Comparison of ENCODE assay signal across 34 cellular contexts in the genomic region with DNA sequence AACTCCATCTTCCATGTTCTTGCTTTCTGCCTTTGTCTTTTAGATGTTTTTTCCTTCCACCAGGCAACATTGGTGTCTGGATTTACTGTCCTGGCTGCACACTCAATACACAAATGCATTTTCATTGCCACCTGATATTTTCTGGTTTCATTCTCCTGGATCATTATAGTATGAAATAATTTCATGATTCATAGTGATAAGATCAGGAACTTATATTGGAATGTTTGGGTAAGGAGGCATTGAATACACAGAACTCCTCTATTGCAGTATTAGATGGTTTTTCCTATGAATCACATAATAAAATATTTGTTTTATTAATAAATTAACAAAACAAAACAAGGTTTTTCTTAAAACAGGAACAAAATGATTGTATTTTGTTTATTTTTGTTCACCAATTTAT.
"Had no signal": no experiment of that assay in that cellular context is flagged by ENCODE, and none has a peak within 500 bp of the region (broad histone marks: within the 10 kb centered on the region; RNA-seq: fewer than 3 reads in every experiment).

No MANE protein-coding gene starts in this region.

- H3K4me1 ChIP-seq: adrenal gland, ascending aorta, body of pancreas, breast epithelium had no signal

- H3K27ac ChIP-seq: adrenal gland, ascending aorta, body of pancreas, brain microvascular endothelial cell, breast epithelium, cardiac muscle cell had no signal

- H3K27me3 ChIP-seq: adrenal gland, ascending aorta, body of pancreas, brain microvascular endothelial cell, breast epithelium, cardiac muscle cell had no signal

- FAIRE-seq: astrocyte, bronchial epithelial cell had no signal

- DNase-seq: activated effector memory CD4-positive, alpha-beta T cell treated with anti-CD3 and anti-CD28 coated beads, Interleukin-2, amount 50 U/mL, for 16 hours; activated effector memory CD4-positive, alpha-beta T cell treated with Interleukin-2 at 50 U/mL for 16 hours; activated gamma-delta T cell; activated gamma-delta T cell treated with Interleukin-2 at 50 U/mL for 16 hours; activated naive CD4-positive, alpha-beta T cell; activated naive CD4-positive, alpha-beta T cell treated with anti-CD3 and anti-CD28 coated beads for 36 hours; activated naive CD4-positive, alpha-beta T cell treated with anti-CD3 and anti-CD28 coated beads, Interleukin-2, amount 10 ng/mL, durations not matched to agents 7 days and 5 days; activated naive CD4-positive, alpha-beta T cell treated with anti-CD3 and anti-CD28 coated beads, Interleukin-2, amount 50 U/mL, for 16 hours; activated naive CD4-positive, alpha-beta T cell treated with Interleukin-2 at 50 U/mL for 16 hours; activated naive CD8-positive, alpha-beta T cell treated with anti-CD3 and anti-CD28 coated beads for 36 hours; activated naive CD8-positive, alpha-beta T cell treated with anti-CD3 and anti-CD28 coated beads, Interleukin-2, amount 10 ng/mL, durations not matched to agents 7 days and 5 days; activated naive CD8-positive, alpha-beta T cell treated with anti-CD3 and anti-CD28 coated beads, Interleukin-2, amount 50 U/mL, for 24 hours; activated T-cell treated with anti-CD3 and anti-CD28 coated beads, Interleukin-2, amount 50 U/mL, for 1 hour; activated T-cell treated with anti-CD3 and anti-CD28 coated beads, Interleukin-2, amount 50 U/mL, for 24 hours; activated T-cell treated with anti-CD3 and anti-CD28 coated beads, Interleukin-2, amount 50 U/mL, for 4 hours; activated T-cell treated with anti-CD3 and anti-CD28 coated beads, Interleukin-2, amount 50 U/mL, for 48 hours; activated T-cell treated with anti-CD3 and anti-CD28 coated beads, Interleukin-2, amount 50 U/mL, for 72 hours; adrenal gland; amniotic stem cell; amygdala; anterior cingulate cortex; aorta; body of pancreas; brain microvascular endothelial cell; caudate nucleus; central memory CD4-positive, alpha-beta T cell; cerebellar nuclear complex had no signal

- ATAC-seq: activated naive CD4-positive, alpha-beta T cell treated with anti-CD3 and anti-CD28 coated beads, Interleukin-2, amount 50 U/mL, for 72 hours; activated naive CD8-positive, alpha-beta T cell treated with anti-CD3 and anti-CD28 coated beads, Interleukin-2, amount 50 U/mL, for 24 hours; activated T-cell treated with anti-CD3 and anti-CD28 coated beads, Interleukin-2, amount 50 U/mL, for 4 hours; activated T-cell treated with anti-CD3 and anti-CD28 coated beads, Interleukin-2, amount 50 U/mL, for 72 hours; activated T-helper 17 cell treated with anti-CD3 and anti-CD28 coated beads, Interleukin-2, amount 50 U/mL, for 72 hours; body of pancreas had no signal

- H3K4me3 ChIP-seq: adrenal gland, ascending aorta, body of pancreas, breast epithelium, cardiac muscle cell had no signal

- H3K36me3 ChIP-seq: adrenal gland, ascending aorta, brain microvascular endothelial cell, breast epithelium, cardiac muscle cell had no signal

- H3K9me3 ChIP-seq: adrenal gland, ascending aorta, body of pancreas, breast epithelium had no signal
